ENCODE assay signal across 20 cellular contexts in genomic region chr7:15397921-15398560, GRCh38.
DNase-seq lines count a peak whose midpoint lies in the region; ATAC-seq and TF ChIP-seq lines count a peak whose summit lies in the region.
"Had no signal": no experiment of that assay in that cellular context is flagged by ENCODE, and none has a peak within 500 bp of the region (broad histone marks: within the 10 kb centered on the region; RNA-seq: fewer than 3 reads in every experiment).

No MANE protein-coding gene starts in this region.

- no peak overlapping the region for H2AFZ ChIP-seq in GM23248

- H3K27me3 ChIP-seq in GM23248 (replicated peaks; ENCODE audit: insufficient read depth), result no peaks in the 10 kb centered on the region
- H3K27me3 ChIP-seq: MG63 had no signal

- H3F3A ChIP-seq in GM23248 (ENCODE audit: insufficient read depth), result no peaks in the 10 kb centered on the region

- H3K4me3 Mint-ChIP-seq in nephron progenitor cell, result no peak overlapping the region
- H3K4me3 Mint-ChIP-seq: B cell; CD4-positive, CD25-positive, alpha-beta regulatory T cell had no signal

- H3K27ac Mint-ChIP-seq in nephron progenitor cell, result peak overlapping the region; percentile 66
- H3K27ac Mint-ChIP-seq: B cell; CD4-positive, CD25-positive, alpha-beta regulatory T cell had no signal

- peaks cover 24% of the 10 kb centered on the region for H3K36me3 Mint-ChIP-seq in nephron progenitor cell (ENCODE audit: low read depth)
- H3K36me3 Mint-ChIP-seq: CD4-positive, CD25-positive, alpha-beta regulatory T cell had no signal

- no peak overlapping the region for H3K27ac ChIP-seq in GM23248
- H3K27ac ChIP-seq: KMS-11, RWPE1 had no signal

- DNase-seq in Daoy (ENCODE audit: low read depth), result peak; percentile 14
- peak; percentile 10 for DNase-seq in M059J (ENCODE audit: low read depth)
- peak; percentile 22 for DNase-seq in choroid plexus epithelial cell (ENCODE audit: low read depth)
- no peak for DNase-seq in nephron progenitor cell
- DNase-seq in GM23248, result no peak
- DNase-seq in stimulated activated naive CD4-positive, alpha-beta T cell treated with Interleukin-2 at 50 U/mL for 16 hours (lab: John Stamatoyannopoulos, UW), result no peak
- DNase-seq: Caco-2; CD4-positive, CD25-positive, alpha-beta regulatory T cell; DMS153; EL; MG63; NCI-H1105; NCI-H1694; NCI-H345; NCI-H526 treated with DMSO at 0.1 percent for 48 hours; PC-3 had no signal

- no peaks in the 10 kb centered on the region for H3K9me3 ChIP-seq in GM23248 (ENCODE audit: low read depth)

- H4K20me1 ChIP-seq in GM23248 (ENCODE audit: insufficient read depth), result no peaks in the 10 kb centered on the region

- in situ Hi-C loops in GM23248 (cut with MboI), result no loop called here

- WGBS in GM23248 (ENCODE audit: low coverage in 1 of 2, low lambda C conversion rate in 2 of 2, missing lambda C conversion rate in 2 of 2), 2 experiments, result 21 to 32% methylated on average over 4 of the region's 4 CpGs

- H3K4me1 Mint-ChIP-seq in nephron progenitor cell, result peaks cover 28% of the 10 kb centered on the region
- H3K4me1 Mint-ChIP-seq: B cell; CD4-positive, CD25-positive, alpha-beta regulatory T cell had no signal

- TF ChIP-seq CTCF in choroid plexus epithelial cell (conservative IDR thresholded peaks at IDR 0.05; ENCODE audit: low read depth, low read length) (no peak), nephron progenitor cell (IDR thresholded peaks at IDR 0.05) (no peak)

- no peaks in the 10 kb centered on the region for H3K9me2 ChIP-seq in GM23248 (ENCODE audit: insufficient read depth)

- no peak overlapping the region for H3K9ac ChIP-seq in GM23248
- H3K9ac ChIP-seq: KMS-11 had no signal

- no peak overlapping the region for H3K4me2 ChIP-seq in GM23248 (ENCODE audit: unreplicated experiment)
- H3K4me2 ChIP-seq: KMS-11 had no signal

- no peaks in the 10 kb centered on the region for H3K4me1 ChIP-seq in GM23248 (ENCODE audit: insufficient read depth)
- H3K4me1 ChIP-seq: Caco-2 had no signal

- H3K36me3 ChIP-seq in GM23248 (ENCODE audit: low read depth), result no peaks in the 10 kb centered on the region
- H3K36me3 ChIP-seq: MG63 had no signal

- no peak overlapping the region for H3K4me3 ChIP-seq in choroid plexus epithelial cell (ENCODE audit: low read depth, low read length)
- H3K4me3 ChIP-seq in GM23248, result no peak overlapping the region
- H3K4me3 ChIP-seq: MG63 had no signal

- H3K27me3 Mint-ChIP-seq in nephron progenitor cell (ENCODE audit: low read depth, poor library complexity), result no peaks in the 10 kb centered on the region
- H3K27me3 Mint-ChIP-seq: B cell; CD4-positive, CD25-positive, alpha-beta regulatory T cell had no signal

- H3K9me3 Mint-ChIP-seq in nephron progenitor cell, result peaks cover 40% of the 10 kb centered on the region

- H3K79me2 ChIP-seq in GM23248 (ENCODE audit: insufficient read depth), result no peaks in the 10 kb centered on the region

- no peak for ATAC-seq in HG03521 (IDR thresholded peaks at IDR 0.05; ENCODE audit: unreplicated experiment)
- ATAC-seq: PC-3 had no signal

Comparison
In these comparisons a context has a peak if more than half of its experiments do, and no peak if none do; other contexts are left out.
1. DNase-seq: peak in Daoy (single experiment), M059J (single experiment) and choroid plexus epithelial cell (single experiment); none in nephron progenitor cell (single experiment), GM23248 (single experiment) and stimulated activated naive CD4-positive, alpha-beta T cell treated with Interleukin-2 at 50 U/mL for 16 hours (single experiment).